Comparison of ENCODE assay signal across 8 cellular contexts in the genomic region with DNA sequence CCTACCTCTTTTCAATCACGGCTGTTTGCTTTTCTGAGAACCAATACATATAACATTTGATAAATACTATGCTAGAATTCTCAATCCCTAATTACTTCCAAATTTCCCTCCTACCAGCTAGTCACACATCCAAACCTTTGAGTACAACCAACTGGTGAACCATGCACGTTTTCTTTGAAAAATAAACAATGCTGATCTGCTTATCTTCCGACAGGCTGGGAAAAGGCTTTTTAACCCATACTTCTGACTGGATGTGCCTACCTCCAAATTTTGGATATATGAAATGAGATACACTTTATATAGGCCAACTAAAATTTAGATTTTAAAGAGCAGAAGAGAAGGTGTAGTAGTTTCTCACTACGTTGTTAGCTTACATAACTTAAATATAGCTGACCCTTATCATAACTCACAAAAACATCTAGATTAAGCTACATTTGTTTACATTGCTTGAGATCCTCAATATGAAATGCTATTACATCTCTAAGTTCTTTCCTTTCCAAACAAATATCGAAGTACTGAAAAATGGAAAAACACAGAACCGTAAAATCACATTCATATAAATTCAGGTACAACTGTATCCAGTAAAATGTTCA. TPM values are rescaled to one million over a fixed set of nuclear protein-coding genes. Genes with fewer than 3 reads are reported as not detected.
DNase-seq lines count a peak whose midpoint lies in the region; ATAC-seq and TF ChIP-seq lines count a peak whose summit lies in the region.

No MANE protein-coding gene starts in this region.

- peaks cover 0 to 26% (median 4%) of the 10 kb centered on the region in 11 experiments; a peak in 8 of 22 replicates for H3K27me3 ChIP-seq in BLaER1 treated with 17β-estradiol and CSF1 and Interleukin-3, amounts not matched to agents 10 nM and 100 nM
- H3K27me3 ChIP-seq in Karpas-422 (ENCODE audit: low read length), result no peaks in the 10 kb centered on the region

- H3K4me3 ChIP-seq in BLaER1 treated with 17β-estradiol and CSF1 and Interleukin-3, amounts not matched to agents 10 nM and 100 nM, result peak overlapping the region; percentile 86 to 99 (median 96)
- peak overlapping the region; percentile 68 for H3K4me3 ChIP-seq in Karpas-422 (ENCODE audit: low read length)
- peak overlapping the region; percentile 92 for H3K4me3 ChIP-seq in coronary artery

- peak overlapping the region; percentile 79 to 96 (median 89) for H3K4me2 ChIP-seq in BLaER1 treated with 17β-estradiol and CSF1 and Interleukin-3, amounts not matched to agents 10 nM and 100 nM
- peak overlapping the region; percentile 87 for H3K4me2 ChIP-seq in Karpas-422 (ENCODE audit: low read depth, low read length, poor library complexity, severe bottlenecking)

- peaks cover 59 to 69% (median 66%) of the 10 kb centered on the region in 11 experiments for H4K20me1 ChIP-seq in BLaER1 treated with 17β-estradiol and CSF1 and Interleukin-3, amounts not matched to agents 10 nM and 100 nM
- H4K20me1 ChIP-seq in Karpas-422 (ENCODE audit: insufficient read depth, low read depth, low read length), result peaks cover 10% of the 10 kb centered on the region

- no peak overlapping the region for H3K27ac Mint-ChIP-seq in nephron progenitor cell

- H3K4me1 ChIP-seq in BLaER1 treated with 17β-estradiol and CSF1 and Interleukin-3, amounts not matched to agents 10 nM and 100 nM, result peaks cover 13 to 37% (median 20%) of the 10 kb centered on the region in 10 experiments; a peak in 17 of 20 replicates
- peaks cover 26% of the 10 kb centered on the region for H3K4me1 ChIP-seq in Karpas-422 (ENCODE audit: low read length)

- peak overlapping the region; percentile 95 to 99 (median 98) for H3K9ac ChIP-seq in BLaER1 treated with 17β-estradiol and CSF1 and Interleukin-3, amounts not matched to agents 10 nM and 100 nM
- H3K9ac ChIP-seq in Karpas-422 (ENCODE audit: low read length), result peak overlapping the region; percentile 78

- ATAC-seq in GM21737 (IDR thresholded peaks at IDR 0.05; ENCODE audit: unreplicated experiment), result no peak
- ATAC-seq in HG02885 (IDR thresholded peaks at IDR 0.05; ENCODE audit: poor library complexity, unreplicated experiment), result no peak

- H3K9me3 ChIP-seq in BLaER1 treated with 17β-estradiol and CSF1 and Interleukin-3, amounts not matched to agents 10 nM and 100 nM (replicated peaks in 1 of 11), result no peaks in the 10 kb centered on the region
- no peaks in the 10 kb centered on the region for H3K9me3 ChIP-seq in Karpas-422 (ENCODE audit: low read length)

- H3K79me2 ChIP-seq in Karpas-422 (ENCODE audit: low read length), result peaks cover 71% of the 10 kb centered on the region

- H3K9me3 Mint-ChIP-seq in nephron progenitor cell, result peaks cover 3% of the 10 kb centered on the region

- TF ChIP-seq CTCF in coronary artery (IDR thresholded peaks at IDR 0.05) (no peak), nephron progenitor cell (IDR thresholded peaks at IDR 0.05) (no peak)

- H3K27ac ChIP-seq in BLaER1 treated with 17β-estradiol and CSF1 and Interleukin-3, amounts not matched to agents 10 nM and 100 nM, result peak overlapping the region; percentile 96 to 100 (median 99); a peak in 21 of 22 replicates
- H3K27ac ChIP-seq in Karpas-422 (ENCODE audit: low read length), result peak overlapping the region; percentile 92
- H3K27ac ChIP-seq in coronary artery, result peak overlapping the region; percentile 50 to 99

- no peak for DNase-seq in Karpas-422
- DNase-seq in coronary artery (ENCODE audit: low spot score), result no peak
- no peak for DNase-seq in nephron progenitor cell
- no peak for DNase-seq in cerebellum (ENCODE audit: low spot score)
- no peak for DNase-seq in NOMO-1 (lab: John Stamatoyannopoulos, UW; ENCODE audit: unreplicated experiment in 2 of 2)

- peaks cover 37% of the 10 kb centered on the region for H3K4me1 Mint-ChIP-seq in nephron progenitor cell

- H2AFZ ChIP-seq in Karpas-422 (ENCODE audit: low read length), result no peak overlapping the region

- peaks cover 18 to 45% (median 29%) of the 10 kb centered on the region in 11 experiments for H3K36me3 ChIP-seq in BLaER1 treated with 17β-estradiol and CSF1 and Interleukin-3, amounts not matched to agents 10 nM and 100 nM
- H3K36me3 ChIP-seq in Karpas-422 (ENCODE audit: insufficient read depth, low read length), result peaks cover 42% of the 10 kb centered on the region

- H3K9me2 ChIP-seq in Karpas-422 (replicated peaks; ENCODE audit: insufficient read depth, low read length), result no peaks in the 10 kb centered on the region

- peak overlapping the region; percentile 88 for H3K4me3 Mint-ChIP-seq in nephron progenitor cell

- H3K27me3 Mint-ChIP-seq in nephron progenitor cell (ENCODE audit: low read depth, poor library complexity), result peaks cover 34% of the 10 kb centered on the region

- no peaks in the 10 kb centered on the region for H3K36me3 Mint-ChIP-seq in nephron progenitor cell (ENCODE audit: low read depth)

RNA-seq across cellular contexts. Expression of a gene that starts 2.1 kb away (rescaled TPM):
- total RNA-seq in Karpas-422 (2014; rRNA removed; shearing (Covaris generic); ENCODE audit: low replicate concordance), result 189 and 364 TPM in 2 replicates
- 35.9 TPM for total RNA-seq in cerebellum
